8 cellular contexts compared by ENCODE assay signal in the genomic region with DNA sequence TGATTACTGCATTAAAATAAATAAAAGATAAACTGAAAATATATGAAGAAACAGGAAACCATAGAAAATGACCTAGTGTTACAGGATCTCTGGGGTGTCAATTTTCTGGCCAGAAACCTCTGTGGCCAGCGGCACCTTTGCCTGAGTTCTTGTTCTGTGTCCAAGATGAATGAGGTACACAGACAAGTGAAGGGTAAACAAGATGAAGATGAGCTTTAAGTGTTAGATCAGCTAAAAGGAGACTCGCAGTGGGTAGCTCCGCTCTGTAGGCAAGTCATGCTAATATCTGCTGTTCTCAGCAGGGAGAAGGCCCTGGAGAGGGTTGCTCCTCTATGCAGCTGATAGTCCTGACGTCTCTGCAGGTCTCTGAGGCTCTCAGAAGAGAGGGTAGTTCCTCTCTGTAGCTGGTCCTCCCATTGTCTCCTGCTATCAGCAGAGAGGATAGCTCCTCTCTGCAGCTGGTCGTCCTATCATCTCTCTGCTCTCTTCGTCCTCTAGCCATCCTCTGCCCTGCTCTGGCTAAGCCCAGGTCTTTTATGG. TPM values are rescaled to one million over a fixed set of nuclear protein-coding genes. Genes with fewer than 3 reads are reported as not detected.
DNase-seq lines count a peak whose midpoint lies in the region; TF ChIP-seq lines count a peak whose summit lies in the region.

No MANE protein-coding gene starts in this region.

- POLR2A ChIA-PET in AG04450 (lab: Yijun Ruan, JAX), result interaction anchor here (0.6 to 1.2 kb wide), 3 partner anchors 18 to 613 kb away, joined by 3 to 4 read pairs (median 3); no protein-coding TSS in a partner anchor
- POLR2A ChIA-PET in HEK293 (lab: Yijun Ruan, JAX), result interaction anchor here (0.8 to 2.6 kb wide), 5 partner anchors 9 to 347 kb away, joined by 3 to 27 read pairs (median 4); a partner anchor contains a TSS

- CTCF ChIA-PET in AG04450 (lab: Charles Lee), result interaction anchor here (0.9 kb wide), 1 partner anchor 16 kb away, joined by 3 read pairs; no protein-coding TSS in a partner anchor
- CTCF ChIA-PET in HEK293 (lab: Yijun Ruan, JAX), result interaction anchor here (1.0 to 4.4 kb wide), 5 partner anchors 13 to 203 kb away, joined by 3 to 41 read pairs (median 8); no protein-coding TSS in a partner anchor

- intact Hi-C loops in ascending aorta (cut with DNase I), result loop anchor here (2.0 kb wide), 1 partner anchor 15 kb away; no protein-coding TSS in a partner anchor

- H3K27ac ChIP-seq in AG04450 (ENCODE audit: low read depth, low read length), result peak overlapping the region; percentile 39
- H3K27ac ChIP-seq in HEK293 (ENCODE audit: extremely low read depth, low read depth, low read length), result peak overlapping the region; percentile 68; the same call in 1 of the 2 replicates
- peak overlapping the region; percentile 34 to 48 for H3K27ac ChIP-seq in ascending aorta

- H3K4me3 ChIP-seq in AG04450 (ENCODE audit: low read depth, low read length), result peak overlapping the region; percentile 60
- H3K4me3 ChIP-seq in HEK293 (ENCODE audit: low read depth, low read length), result peak overlapping the region; percentile 64
- H3K4me3 ChIP-seq in ascending aorta, result peak overlapping the region; percentile 67

- DNase-seq in AG04450 (ENCODE audit: low read depth, low spot score) (no peak), ascending aorta (ENCODE audit: low spot score in 2 of 2) (no peak), mesenteric fat pad (ENCODE audit: low spot score) (peak; percentile 18), NCI-H69 (lab: John Stamatoyannopoulos, UW) (no peak), GM03348 (ENCODE audit: low spot score) (no peak), SK-N-DZ (ENCODE audit: low spot score) (no peak), H4 (ENCODE audit: low spot score) (no peak)

- TF ChIP-seq CTCF in AG04450 (IDR thresholded peaks at IDR 0.05; ENCODE audit: low read depth, low read length) (no peak), HEK293 (tag by site-specific recombination; IDR thresholded peaks at IDR 0.05) (no peak), ascending aorta (IDR thresholded peaks at IDR 0.05) (no peak)

- H3K27me3 ChIP-seq in AG04450 (ENCODE audit: control insufficient read depth, insufficient read depth, low read length) (no peaks in the 10 kb centered on the region), ascending aorta (no peaks in the 10 kb centered on the region)

- peaks cover 6% of the 10 kb centered on the region for H3K4me1 ChIP-seq in HEK293 (ENCODE audit: control insufficient read depth, insufficient read depth, low read length)
- H3K4me1 ChIP-seq in ascending aorta, result peaks cover 0 to 6% of the 10 kb centered on the region in 2 donors

- no peaks in the 10 kb centered on the region for H3K36me3 ChIP-seq in HEK293 (ENCODE audit: control insufficient read depth in 2 of 2, insufficient read depth in 1 of 2, low read length in 2 of 2)
- no peaks in the 10 kb centered on the region for H3K36me3 ChIP-seq in ascending aorta

- H3K9me3 ChIP-seq in AG04450 (ENCODE audit: control insufficient read depth, insufficient read depth, low read length) (no peaks in the 10 kb centered on the region; the same call in 1 of the 2 replicates), HEK293 (ENCODE audit: control insufficient read depth, insufficient read depth, low read depth, low read length) (no peaks in the 10 kb centered on the region), ascending aorta (no peaks in the 10 kb centered on the region)

TF ChIP-seq in HEK293, 187 proteins besides CTCF, POLR2A, EP300 and RAD21:
- TF ChIP-seq, protein P1, sequence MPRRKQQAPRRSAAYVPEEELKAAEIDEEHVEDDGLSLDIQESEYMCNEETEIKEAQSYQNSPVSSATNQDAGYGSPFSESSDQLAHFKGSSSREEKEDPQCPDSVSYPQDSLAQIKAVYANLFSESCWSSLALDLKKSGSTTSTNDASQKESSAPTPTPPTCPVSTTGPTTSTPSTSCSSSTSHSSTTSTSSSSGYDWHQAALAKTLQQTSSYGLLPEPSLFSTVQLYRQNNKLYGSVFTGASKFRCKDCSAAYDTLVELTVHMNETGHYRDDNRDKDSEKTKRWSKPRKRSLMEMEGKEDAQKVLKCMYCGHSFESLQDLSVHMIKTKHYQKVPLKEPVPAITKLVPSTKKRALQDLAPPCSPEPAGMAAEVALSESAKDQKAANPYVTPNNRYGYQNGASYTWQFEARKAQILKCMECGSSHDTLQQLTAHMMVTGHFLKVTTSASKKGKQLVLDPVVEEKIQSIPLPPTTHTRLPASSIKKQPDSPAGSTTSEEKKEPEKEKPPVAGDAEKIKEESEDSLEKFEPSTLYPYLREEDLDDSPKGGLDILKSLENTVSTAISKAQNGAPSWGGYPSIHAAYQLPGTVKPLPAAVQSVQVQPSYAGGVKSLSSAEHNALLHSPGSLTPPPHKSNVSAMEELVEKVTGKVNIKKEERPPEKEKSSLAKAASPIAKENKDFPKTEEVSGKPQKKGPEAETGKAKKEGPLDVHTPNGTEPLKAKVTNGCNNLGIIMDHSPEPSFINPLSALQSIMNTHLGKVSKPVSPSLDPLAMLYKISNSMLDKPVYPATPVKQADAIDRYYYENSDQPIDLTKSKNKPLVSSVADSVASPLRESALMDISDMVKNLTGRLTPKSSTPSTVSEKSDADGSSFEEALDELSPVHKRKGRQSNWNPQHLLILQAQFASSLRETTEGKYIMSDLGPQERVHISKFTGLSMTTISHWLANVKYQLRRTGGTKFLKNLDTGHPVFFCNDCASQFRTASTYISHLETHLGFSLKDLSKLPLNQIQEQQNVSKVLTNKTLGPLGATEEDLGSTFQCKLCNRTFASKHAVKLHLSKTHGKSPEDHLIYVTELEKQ (tag by site-specific recombination; IDR thresholded peaks at IDR 0.05; ENCODE audit: borderline replicate concordance), result no peak
- TF ChIP-seq ZNF341 (tag by site-specific recombination; IDR thresholded peaks at IDR 0.05; ENCODE audit: low read depth), result no peak
- no peak for TF ChIP-seq ZNF561 (tag by site-specific recombination; IDR thresholded peaks at IDR 0.05; ENCODE audit: borderline replicate concordance)
- TF ChIP-seq, protein P2, sequence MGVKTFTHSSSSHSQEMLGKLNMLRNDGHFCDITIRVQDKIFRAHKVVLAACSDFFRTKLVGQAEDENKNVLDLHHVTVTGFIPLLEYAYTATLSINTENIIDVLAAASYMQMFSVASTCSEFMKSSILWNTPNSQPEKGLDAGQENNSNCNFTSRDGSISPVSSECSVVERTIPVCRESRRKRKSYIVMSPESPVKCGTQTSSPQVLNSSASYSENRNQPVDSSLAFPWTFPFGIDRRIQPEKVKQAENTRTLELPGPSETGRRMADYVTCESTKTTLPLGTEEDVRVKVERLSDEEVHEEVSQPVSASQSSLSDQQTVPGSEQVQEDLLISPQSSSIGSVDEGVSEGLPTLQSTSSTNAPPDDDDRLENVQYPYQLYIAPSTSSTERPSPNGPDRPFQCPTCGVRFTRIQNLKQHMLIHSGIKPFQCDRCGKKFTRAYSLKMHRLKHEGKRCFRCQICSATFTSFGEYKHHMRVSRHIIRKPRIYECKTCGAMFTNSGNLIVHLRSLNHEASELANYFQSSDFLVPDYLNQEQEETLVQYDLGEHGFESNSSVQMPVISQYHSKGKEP (tag by site-specific recombination; IDR thresholded peaks at IDR 0.05), result no peak

RNA-seq across cellular contexts. Expression of a gene that starts 35.9 kb away (rescaled TPM):
- 9.7 and 9.8 TPM in 2 replicates for polyA plus RNA-seq in AG04450 (2011; rRNA removed)
- 7.5 and 8.7 TPM in 2 replicates for polyA minus RNA-seq in AG04450 (2011; rRNA and poly(A)+ RNA removed)
- total RNA-seq in ascending aorta (11.1 TPM), mesenteric fat pad (8.7 TPM)
- 6.9 and 8.9 TPM in 2 replicates for polyA plus RNA-seq in SK-N-DZ (2014; cell fraction: cytosol; rRNA removed)
- 5.2 TPM in 2 replicates for polyA plus RNA-seq in SK-N-DZ (2014; cell fraction: nucleus; rRNA removed)
- total RNA-seq in H4 (2014; rRNA removed; shearing (Covaris generic)), result 5.1 and 6.8 TPM in 2 replicates

RNA-seq across cellular contexts. Expression of a gene that starts 36.3 kb away (rescaled TPM):
- 7.7 and 7.8 TPM in 2 replicates for polyA plus RNA-seq in AG04450 (2011; rRNA removed)
- 4.0 and 7.6 TPM in 2 replicates for polyA minus RNA-seq in AG04450 (2011; rRNA and poly(A)+ RNA removed)
- total RNA-seq in ascending aorta (not detected), mesenteric fat pad (0.51 TPM)
- polyA plus RNA-seq in SK-N-DZ (2014; cell fraction: cytosol; rRNA removed), result 0.14 TPM in 1 of 2 replicates, not detected in the other
- polyA plus RNA-seq in SK-N-DZ (2014; cell fraction: nucleus; rRNA removed), result not detected in 2 replicates
- total RNA-seq in H4 (2014; rRNA removed; shearing (Covaris generic)), result 1.1 and 1.6 TPM in 2 replicates

RNA-seq across cellular contexts. Expression of a gene that starts 51.7 kb away (rescaled TPM):
- 35.3 and 37.5 TPM in 2 replicates for polyA plus RNA-seq in AG04450 (2011; rRNA removed)
- 55.6 and 64.5 TPM in 2 replicates for polyA minus RNA-seq in AG04450 (2011; rRNA and poly(A)+ RNA removed)
- total RNA-seq in ascending aorta, result 17.7 TPM
- 213 TPM for total RNA-seq in mesenteric fat pad
- polyA plus RNA-seq in SK-N-DZ (2014; cell fraction: cytosol; rRNA removed), result 39.9 and 44.8 TPM in 2 replicates
- polyA plus RNA-seq in SK-N-DZ (2014; cell fraction: nucleus; rRNA removed), result 26.9 and 29.4 TPM in 2 replicates
- total RNA-seq in H4 (2014; rRNA removed; shearing (Covaris generic)), result 9.2 and 12.3 TPM in 2 replicates

Comparison
In these comparisons a context has a peak if more than half of its experiments do, and no peak if none do; other contexts are left out.
1. RNA of a gene that starts 51.7 kb away (total RNA-seq): 213 TPM in mesenteric fat pad (single experiment); 17.7 TPM in ascending aorta (single experiment) and 9.2 to 12.3 TPM in H4; every median in the first group is over 10 times any median in the second.
2. Peak in every context shown above with its lines, with median percentiles within 50 percentile points of each other: H3K27ac ChIP-seq and H3K4me3 ChIP-seq.